10 cellular contexts compared by ENCODE assay signal in genomic region chr2:47072728-47073191, GRCh38.
A peak's percentile ranks its signal among the peaks of the same experiment; 100 is the strongest.
DNase-seq lines count a peak whose midpoint lies in the region; ATAC-seq and TF ChIP-seq lines count a peak whose summit lies in the region.
"Had no signal": no experiment of that assay in that cellular context is flagged by ENCODE, and none has a peak within 500 bp of the region (broad histone marks: within the 10 kb centered on the region; RNA-seq: fewer than 3 reads in every experiment).

No MANE protein-coding gene starts in this region.

- no peak for DNase-seq in CD8-positive, alpha-beta T cell
- peak; percentile 96 for DNase-seq in SIG-M5 treated with dmso at 0.1 percent for 504 hours (lab: John Stamatoyannopoulos, UW; ENCODE audit: unreplicated experiment)
- DNase-seq in globus pallidus (ENCODE audit: low spot score), result peak; percentile 67
- DNase-seq in posterior vena cava (ENCODE audit: low spot score), result peak; percentile 90
- DNase-seq in ACHN, result no peak
- DNase-seq in GM20000 (ENCODE audit: low spot score), result no peak
- DNase-seq in HAP-1 (ENCODE audit: low spot score in 2 of 2), result no peak
- DNase-seq: NCI-H526 treated with DMSO at 0.1 percent for 48 hours; stimulated activated naive CD4-positive, alpha-beta T cell treated with Interleukin-2 at 50 U/mL for 16 hours had no signal

- peak overlapping the region; percentile 77 for H3K27ac Mint-ChIP-seq in CD8-positive, alpha-beta T cell

- no peaks in the 10 kb centered on the region for H3K27me3 Mint-ChIP-seq in CD8-positive, alpha-beta T cell (ENCODE audit: low read depth)

- peaks cover 40% of the 10 kb centered on the region for H3K4me1 Mint-ChIP-seq in CD8-positive, alpha-beta T cell (ENCODE audit: low read depth)

- peaks cover 21% of the 10 kb centered on the region for H3K36me3 Mint-ChIP-seq in CD8-positive, alpha-beta T cell

- H3K36me3 ChIP-seq in CD8-positive, alpha-beta T cell (ENCODE audit: insufficient read depth, low read length), result no peaks in the 10 kb centered on the region
- H3K36me3 ChIP-seq in HAP-1 (replicated peaks), result no peaks in the 10 kb centered on the region; the same call in 1 of the 2 replicates

- H3K27me3 ChIP-seq in CD8-positive, alpha-beta T cell (ENCODE audit: insufficient read depth, low read length), result no peaks in the 10 kb centered on the region
- H3K27me3 ChIP-seq in HAP-1 (ENCODE audit: low read depth), result no peaks in the 10 kb centered on the region

- in situ Hi-C loops in ACHN (cut with HindIII; ENCODE audit: low pct_ligation_motif_present, low pct_unique_long_range_greater_than_20kb, low sequenced_read_pairs) (no loop called here), HAP-1 (cut with MboI; ENCODE audit: low sequenced_read_pairs) (no loop called here)

- TF ChIP-seq CTCF in CD8-positive, alpha-beta T cell (IDR thresholded peaks at IDR 0.05), result no peak
- no peak for TF ChIP-seq CTCF in GM20000 (IDR thresholded peaks at IDR 0.05; ENCODE audit: extremely low read depth, missing control alignments)

- no peak overlapping the region for H3K4me3 Mint-ChIP-seq in CD8-positive, alpha-beta T cell

- intact Hi-C loops in CD8-positive, alpha-beta T cell (cut with DNase I, micrococcal nuclease), result no loop called here
- intact Hi-C loops in posterior vena cava (cut with DNase I), result loop anchor here in 1 of 2 donors (10.0 kb wide), 1 partner anchor 92 kb away; no protein-coding TSS in a partner anchor

- H3K9me3 Mint-ChIP-seq in CD8-positive, alpha-beta T cell, result no peaks in the 10 kb centered on the region

- ATAC-seq in CD8-positive, alpha-beta T cell, result no peak
- ATAC-seq in GM18519 (IDR thresholded peaks at IDR 0.05; ENCODE audit: low FRiP score, unreplicated experiment), result no peak

- POLR2A ChIA-PET in CD8-positive, alpha-beta T cell (lab: Charles Lee), result no interaction called here

- no peak overlapping the region for H3K4me3 ChIP-seq in CD8-positive, alpha-beta T cell (ENCODE audit: low read depth, low read length)
- no peak overlapping the region for H3K4me3 ChIP-seq in HAP-1

- CTCF ChIA-PET in CD8-positive, alpha-beta T cell (lab: Charles Lee), result interaction anchor here (1.1 kb wide), 1 partner anchor 16 kb away, joined by 3 read pairs; no protein-coding TSS in a partner anchor

- H3K27ac ChIP-seq in CD8-positive, alpha-beta T cell (ENCODE audit: low read depth, low read length), result no peak overlapping the region

- peaks cover 39% of the 10 kb centered on the region for H3K4me1 ChIP-seq in CD8-positive, alpha-beta T cell (ENCODE audit: insufficient read depth, low read length)
- H3K4me1 ChIP-seq in HAP-1, result peaks cover 31% of the 10 kb centered on the region

- no peaks in the 10 kb centered on the region for H3K9me3 ChIP-seq in CD8-positive, alpha-beta T cell (ENCODE audit: low read length)
- H3K9me3 ChIP-seq in HAP-1, result no peaks in the 10 kb centered on the region

Comparison
In these comparisons a context has a peak if more than half of its experiments do, and no peak if none do; other contexts are left out.
1. DNase-seq: peak in SIG-M5 treated with dmso at 0.1 percent for 504 hours (single experiment), globus pallidus (single experiment) and posterior vena cava (single experiment); none in CD8-positive, alpha-beta T cell (0 of 7), ACHN (single experiment), GM20000 (single experiment) and HAP-1 (0 of 2).